ENCODE assay signal across 8 cellular contexts in genomic region chr12:65823481-65824313, GRCh38. TPM values are rescaled to one million over a fixed set of nuclear protein-coding genes. Genes with fewer than 3 reads are reported as not detected.
A peak's percentile ranks its signal among the peaks of the same experiment; 100 is the strongest.
DNase-seq lines count a peak whose midpoint lies in the region; ATAC-seq lines count a peak whose summit lies in the region.

No MANE protein-coding gene starts in this region.

- no peak overlapping the region for H3K27ac ChIP-seq in subcutaneous abdominal adipose tissue (ENCODE audit: low read depth, low read length)

- H3K9ac ChIP-seq in subcutaneous abdominal adipose tissue (ENCODE audit: low read length in 5 of 5), result peak overlapping the region in 2 of 5 donors; percentile 13 to 47

- peaks cover 7% of the 10 kb centered on the region for H3K9me3 Mint-ChIP-seq in activated CD4-positive, alpha-beta T cell treated with anti-CD3 and anti-CD28 coated beads, Interleukin-2, amount 10 ng/mL, durations not matched to agents 24 days and 14 days
- no peaks in the 10 kb centered on the region for H3K9me3 Mint-ChIP-seq in central memory CD8-positive, alpha-beta T cell

- peaks cover 7% of the 10 kb centered on the region for H3K4me1 Mint-ChIP-seq in activated CD4-positive, alpha-beta T cell treated with anti-CD3 and anti-CD28 coated beads, Interleukin-2, amount 10 ng/mL, durations not matched to agents 24 days and 14 days
- H3K4me1 Mint-ChIP-seq in central memory CD8-positive, alpha-beta T cell, result peaks cover 22% of the 10 kb centered on the region

- no peak overlapping the region for H3K27ac Mint-ChIP-seq in activated CD4-positive, alpha-beta T cell treated with anti-CD3 and anti-CD28 coated beads, Interleukin-2, amount 10 ng/mL, durations not matched to agents 24 days and 14 days
- no peak overlapping the region for H3K27ac Mint-ChIP-seq in central memory CD8-positive, alpha-beta T cell (ENCODE audit: low read depth)

- H3K4me3 ChIP-seq in subcutaneous abdominal adipose tissue (ENCODE audit: low read depth in 1 of 5, low read length in 5 of 5), result peak overlapping the region; percentile 59 to 74 (median 70)

- peaks cover 2 to 46% (median 26%) of the 10 kb centered on the region in 5 donors for H3K27me3 ChIP-seq in subcutaneous abdominal adipose tissue (ENCODE audit: control insufficient read depth in 5 of 5, insufficient read depth in 4 of 5, low read length in 5 of 5)

- H3K4me1 ChIP-seq in subcutaneous abdominal adipose tissue (ENCODE audit: control insufficient read depth in 5 of 5, insufficient read depth in 5 of 5, low read length in 5 of 5), result peaks cover 6 to 38% (median 35%) of the 10 kb centered on the region in 5 donors

- peak overlapping the region; percentile 84 for H3K4me3 Mint-ChIP-seq in activated CD4-positive, alpha-beta T cell treated with anti-CD3 and anti-CD28 coated beads, Interleukin-2, amount 10 ng/mL, durations not matched to agents 24 days and 14 days
- peak overlapping the region; percentile 70 for H3K4me3 Mint-ChIP-seq in central memory CD8-positive, alpha-beta T cell

- peak; percentile 22 for ATAC-seq in central memory CD8-positive, alpha-beta T cell (replicated peaks; ENCODE audit: extremely low read depth, poor library complexity, severe bottlenecking)
- ATAC-seq in left colon, result peak; percentile 74
- ATAC-seq in GM19324 (IDR thresholded peaks at IDR 0.05; ENCODE audit: low FRiP score, unreplicated experiment), result no peak
- no peak for ATAC-seq in GM21723 (IDR thresholded peaks at IDR 0.05; ENCODE audit: unreplicated experiment)

- H3K9me3 ChIP-seq in subcutaneous abdominal adipose tissue (ENCODE audit: control insufficient read depth in 5 of 5, low read length in 5 of 5), result no peaks in the 10 kb centered on the region

- peaks cover 7% of the 10 kb centered on the region for H3K36me3 Mint-ChIP-seq in activated CD4-positive, alpha-beta T cell treated with anti-CD3 and anti-CD28 coated beads, Interleukin-2, amount 10 ng/mL, durations not matched to agents 24 days and 14 days (ENCODE audit: low read depth)
- H3K36me3 Mint-ChIP-seq in central memory CD8-positive, alpha-beta T cell (ENCODE audit: insufficient read depth), result no peaks in the 10 kb centered on the region

- intact Hi-C loops in activated CD4-positive, alpha-beta T cell treated with anti-CD3 and anti-CD28 coated beads, Interleukin-2, amount 10 ng/mL, durations not matched to agents 24 days and 14 days (cut with micrococcal nuclease), result no loop called here
- intact Hi-C loops in left colon (cut with DNase I, micrococcal nuclease), result loop anchor here in 1 of 2 donors (10.0 kb wide), 1 partner anchor 151 kb away; no protein-coding TSS in a partner anchor

- no peaks in the 10 kb centered on the region for H3K36me3 ChIP-seq in subcutaneous abdominal adipose tissue (ENCODE audit: control insufficient read depth in 5 of 5, insufficient read depth in 5 of 5, low read length in 5 of 5)

- H3K27me3 Mint-ChIP-seq in activated CD4-positive, alpha-beta T cell treated with anti-CD3 and anti-CD28 coated beads, Interleukin-2, amount 10 ng/mL, durations not matched to agents 24 days and 14 days, result peaks cover 65% of the 10 kb centered on the region
- H3K27me3 Mint-ChIP-seq in central memory CD8-positive, alpha-beta T cell, result peaks cover 83% of the 10 kb centered on the region

- peak; percentile 59 for DNase-seq in activated CD4-positive, alpha-beta T cell treated with anti-CD3 and anti-CD28 coated beads, Interleukin-2, amount 10 ng/mL, durations not matched to agents 24 days and 14 days
- DNase-seq in activated CD4-positive, alpha-beta T cell treated with anti-CD3 and anti-CD28 coated beads for 4 hours, result no peak
- peak; percentile 21 for DNase-seq in NCI-H69 (lab: John Stamatoyannopoulos, UW)
- no peak for DNase-seq in central memory CD8-positive, alpha-beta T cell (ENCODE audit: low spot score in 2 of 2)
- DNase-seq in left colon, result peak; percentile 65 to 80

RNA-seq across cellular contexts. Expression of gene HMGA2, which starts 0.6 kb away (rescaled TPM):
- 0.38 and 0.49 TPM in 2 replicates for total RNA-seq in activated CD4-positive, alpha-beta T cell treated with anti-CD3 and anti-CD28 coated beads, Interleukin-2, amount 10 ng/mL, durations not matched to agents 24 days and 14 days
- total RNA-seq in left colon, result 1 to 10 TPM; 8.1 to 9.3 TPM

Comparison
In these comparisons a context has a peak if more than half of its experiments do, and no peak if none do; other contexts are left out.
1. DNase-seq: peak in activated CD4-positive, alpha-beta T cell treated with anti-CD3 and anti-CD28 coated beads, Interleukin-2, amount 10 ng/mL, durations not matched to agents 24 days and 14 days (single experiment), NCI-H69 (single experiment) and left colon (2 of 2); none in activated CD4-positive, alpha-beta T cell treated with anti-CD3 and anti-CD28 coated beads for 4 hours (0 of 2) and central memory CD8-positive, alpha-beta T cell (0 of 2).
2. ATAC-seq: peak in central memory CD8-positive, alpha-beta T cell (single experiment) and left colon (single experiment); none in GM19324 (single experiment) and GM21723 (single experiment).